Comparison of ENCODE assay signal across 10 cellular contexts in genomic region chr15:57505949-57506391, GRCh38.
DNase-seq lines count a peak whose midpoint lies in the region; ATAC-seq and TF ChIP-seq lines count a peak whose summit lies in the region.
"Had no signal": no experiment of that assay in that cellular context is flagged by ENCODE, and none has a peak within 500 bp of the region (broad histone marks: within the 10 kb centered on the region; RNA-seq: fewer than 3 reads in every experiment).

No MANE protein-coding gene starts in this region.

- H3K9me3 ChIP-seq in mammary epithelial cell (replicated peaks; ENCODE audit: insufficient read depth, low read length): no peaks in the 10 kb centered on the region
- no peaks in the 10 kb centered on the region for H3K9me3 ChIP-seq in testis

- POLR2A ChIA-PET in naive thymus-derived CD8-positive, alpha-beta T cell (lab: Charles Lee): no interaction called here

- H3K27ac ChIP-seq in mammary epithelial cell (ENCODE audit: insufficient read depth, low read depth, low read length): no peak overlapping the region
- H3K27ac ChIP-seq in testis: peak overlapping the region; percentile 43 to 81

- CTCF ChIA-PET in mammary epithelial cell (lab: Charles Lee; ENCODE audit: low non-redundant PET): no interaction called here

- DNase-seq in NCI-H1048 (lab: John Stamatoyannopoulos, UW): peak; percentile 27
- peak; percentile 69 for DNase-seq in mammary epithelial cell
- peak; percentile 65 to 85 for DNase-seq in left colon
- no peak for DNase-seq in testis
- no peak for DNase-seq in activated T-cell treated with anti-CD3 and anti-CD28 coated beads for 4 hours
- DNase-seq in naive thymus-derived CD8-positive, alpha-beta T cell: no peak
- DNase-seq: activated CD8-positive, alpha-beta memory T cell treated with anti-CD3 and anti-CD28 coated beads for 24 hours; NCI-H2171 had no signal

- H3K9ac ChIP-seq in mammary epithelial cell (ENCODE audit: insufficient read depth, low read length): no peak overlapping the region

- intact Hi-C loops in mammary epithelial cell (cut with micrococcal nuclease) (no loop called here), left colon (cut with DNase I, micrococcal nuclease) (no loop called here), testis (cut with DNase I; ENCODE audit: low total_unique reads) (no loop called here)

- H3K36me3 ChIP-seq in mammary epithelial cell (ENCODE audit: insufficient read depth, low read length) (no peaks in the 10 kb centered on the region), testis (ENCODE audit: low read depth, missing control alignments) (no peaks in the 10 kb centered on the region)

- H3K79me2 ChIP-seq in mammary epithelial cell (ENCODE audit: insufficient read depth, low read length): no peaks in the 10 kb centered on the region

- H3K36me3 Mint-ChIP-seq in naive thymus-derived CD8-positive, alpha-beta T cell: no peaks in the 10 kb centered on the region

- H3K4me1 ChIP-seq in mammary epithelial cell (ENCODE audit: insufficient read depth, low read length): peaks cover 16% of the 10 kb centered on the region
- H3K4me1 ChIP-seq in testis: peaks cover 32% of the 10 kb centered on the region

- no peak for TF ChIP-seq POLR2A in testis (IDR thresholded peaks at IDR 0.05)

- H3K27me3 ChIP-seq in mammary epithelial cell (ENCODE audit: insufficient read depth, low read length): no peaks in the 10 kb centered on the region
- H3K27me3 ChIP-seq in testis: no peaks in the 10 kb centered on the region

- in situ Hi-C loops in mammary epithelial cell (cut with MboI; ENCODE audit: low sequenced_read_pairs in 2 of 2): no loop called here

- dilution Hi-C loops in mammary epithelial cell (cut with HindIII; ENCODE audit: low sequenced_read_pairs): no loop called here

- H3K9me3 Mint-ChIP-seq in naive thymus-derived CD8-positive, alpha-beta T cell: no peaks in the 10 kb centered on the region

- H4K20me1 ChIP-seq in mammary epithelial cell (ENCODE audit: insufficient read depth, low read length): no peaks in the 10 kb centered on the region

- 80% methylated on average over 9 of the region's 9 CpGs for WGBS in mammary epithelial cell (ENCODE audit: low coverage, missing lambda C conversion rate)
- 63 to 64% methylated on average over 9 of the region's 9 CpGs for WGBS in testis, 2 donors

- H3K4me1 Mint-ChIP-seq in naive thymus-derived CD8-positive, alpha-beta T cell: peaks cover 0 to 15% (median 0%) of the 10 kb centered on the region in 4 donors

- no peak for TF ChIP-seq CTCF in mammary epithelial cell (conservative IDR thresholded peaks at IDR 0.05 in 1 of 2, IDR thresholded peaks at IDR 0.05 in 1 of 2; ENCODE audit: extremely low read depth in 1 of 2, insufficient read depth in 1 of 2, low read depth in 1 of 2, low read length in 2 of 2)
- TF ChIP-seq CTCF in testis (IDR thresholded peaks at IDR 0.05): no peak

- no peak overlapping the region for H2AFZ ChIP-seq in mammary epithelial cell (ENCODE audit: low read depth, low read length)

- no TSS peak for BruUV-seq in mammary epithelial cell (replicated peaks; lab: Mats Ljungman, UMichigan)

- H3K4me3 Mint-ChIP-seq in naive thymus-derived CD8-positive, alpha-beta T cell: no peak overlapping the region

- ATAC-seq in left colon (peak; percentile 76), HG03342 (IDR thresholded peaks at IDR 0.05; ENCODE audit: unreplicated experiment) (no peak), GM19351 (IDR thresholded peaks at IDR 0.05; ENCODE audit: unreplicated experiment) (no peak)
- no peak for ATAC-seq in naive thymus-derived CD8-positive, alpha-beta T cell

- no peak overlapping the region for H3K4me3 ChIP-seq in mammary epithelial cell (replicated peaks in 1 of 3; ENCODE audit: insufficient read depth in 1 of 3, low read depth in 2 of 3, low read length in 3 of 3)
- no peak overlapping the region for H3K4me3 ChIP-seq in testis

- H3K4me2 ChIP-seq in mammary epithelial cell (ENCODE audit: insufficient read depth, low read depth, low read length): no peak overlapping the region

- H3K27ac Mint-ChIP-seq in naive thymus-derived CD8-positive, alpha-beta T cell: no peak overlapping the region

- H3K27me3 Mint-ChIP-seq in naive thymus-derived CD8-positive, alpha-beta T cell: peaks cover 0 to 8% (median 1%) of the 10 kb centered on the region in 5 donors

Comparison
In these comparisons a context has a peak if more than half of its experiments do, and no peak if none do; other contexts are left out.
1. DNase-seq: peak in NCI-H1048 (single experiment), mammary epithelial cell (single experiment) and left colon (2 of 2); none in testis (single experiment), activated T-cell treated with anti-CD3 and anti-CD28 coated beads for 4 hours (single experiment) and naive thymus-derived CD8-positive, alpha-beta T cell (0 of 10).